ENCODE assay signal across 8 cellular contexts in genomic region chr19:49487277-49488045, GRCh38. TPM values are rescaled to one million over a fixed set of nuclear protein-coding genes. Genes with fewer than 3 reads are reported as not detected.
DNase-seq lines count a peak whose midpoint lies in the region; ATAC-seq lines count a peak whose summit lies in the region.

Gene RPL13A (plus strand): TSS chr19:49487608. CDS start chr19:49487630, 22 bp downstream.

- peak; percentile 92 for ATAC-seq in GM19372 (IDR thresholded peaks at IDR 0.05; ENCODE audit: low read depth, unreplicated experiment)
- peak; percentile 69 for ATAC-seq in HG03558 (IDR thresholded peaks at IDR 0.05; ENCODE audit: extremely low read depth, unreplicated experiment)
- ATAC-seq in left lobe of liver = peak; percentile 94

- no peaks in the 10 kb centered on the region for H3K9me3 Mint-ChIP-seq in dendritic cell treated with granulocyte-macrophage colony-stimulating factor and Interleukin-4, amounts not matched to agents 40 ng/mL and 50 ng/mL, for 4 days

- H3K4me3 Mint-ChIP-seq in dendritic cell treated with granulocyte-macrophage colony-stimulating factor and Interleukin-4, amounts not matched to agents 40 ng/mL and 50 ng/mL, for 4 days = peak within 1 kb of the TSS; percentile 89

- peak within 1 kb of the TSS; percentile 95 for H3K27ac Mint-ChIP-seq in dendritic cell treated with granulocyte-macrophage colony-stimulating factor and Interleukin-4, amounts not matched to agents 40 ng/mL and 50 ng/mL, for 4 days

- H3K36me3 Mint-ChIP-seq in dendritic cell treated with granulocyte-macrophage colony-stimulating factor and Interleukin-4, amounts not matched to agents 40 ng/mL and 50 ng/mL, for 4 days (ENCODE audit: low read depth) = peaks cover 53% of the 10 kb centered on the region

- H3K27me3 Mint-ChIP-seq in dendritic cell treated with granulocyte-macrophage colony-stimulating factor and Interleukin-4, amounts not matched to agents 40 ng/mL and 50 ng/mL, for 4 days = no peaks in the 10 kb centered on the region

- intact Hi-C loops in dendritic cell treated with granulocyte-macrophage colony-stimulating factor and Interleukin-4, amounts not matched to agents 40 ng/mL and 50 ng/mL, for 4 days (cut with micrococcal nuclease) = loop anchor here (1.0 kb wide), 2 partner anchors 9 to 34 kb away; partner anchors contain the start of genes ALDH16A1 and RPS11

- DNase-seq in C1 segment of cervical spinal cord (lab: John Stamatoyannopoulos, UW) = peak; percentile 95 to 100 (median 98)
- peak; percentile 99 for DNase-seq in NCI-H748 treated with DMSO at 0.1 percent for 48 hours (lab: John Stamatoyannopoulos, UW)
- DNase-seq in activated CD4-positive, alpha-beta T cell treated with anti-CD3 and anti-CD28 coated beads, Interleukin-2, amount 50 U/mL, for 24 hours (ENCODE audit: low read depth in 1 of 2, low spot score in 1 of 2) = peak; percentile 99 to 100
- peak; percentile 100 for DNase-seq in left lobe of liver (ENCODE audit: low spot score)
- peak; percentile 100 for DNase-seq in stimulated activated CD4-positive, alpha-beta T cell treated with anti-CD3 and anti-CD28 coated beads, Interleukin-2, amount 100 ng/mL, for 4 hours (ENCODE audit: low read depth)

- peaks cover 19% of the 10 kb centered on the region for H3K4me1 Mint-ChIP-seq in dendritic cell treated with granulocyte-macrophage colony-stimulating factor and Interleukin-4, amounts not matched to agents 40 ng/mL and 50 ng/mL, for 4 days (ENCODE audit: low read depth)

RNA-seq across cellular contexts. Expression of gene RPL13A, which starts in this region (rescaled TPM):
- 972 TPM for total RNA-seq in left lobe of liver

Comparison
In these comparisons a context has a peak if more than half of its experiments do, and no peak if none do; other contexts are left out.
1. Peak in every context shown above with its lines: DNase-seq and ATAC-seq.